Comparison of ENCODE assay signal across 14 cellular contexts in the genomic region with DNA sequence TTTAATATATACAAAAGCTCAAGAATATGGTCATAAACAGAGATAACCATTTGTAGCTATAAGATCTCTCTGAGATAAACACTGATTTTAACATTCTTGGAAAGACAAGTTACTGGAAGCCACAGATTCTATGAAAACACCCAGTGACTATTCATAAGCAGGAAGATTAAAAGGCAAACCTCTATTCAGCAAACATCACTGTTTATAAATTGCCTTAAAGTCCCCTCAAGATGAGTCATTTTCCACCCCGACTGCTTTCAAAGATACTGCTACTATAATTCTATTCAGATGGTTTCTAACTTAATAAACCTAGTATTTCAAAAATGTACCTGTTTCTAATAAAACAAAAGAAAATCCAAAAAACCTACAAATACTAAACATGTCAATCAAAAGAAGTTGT. TPM values are rescaled to one million over a fixed set of nuclear protein-coding genes. Genes with fewer than 3 reads are reported as not detected.
DNase-seq lines count a peak whose midpoint lies in the region; ATAC-seq and TF ChIP-seq lines count a peak whose summit lies in the region.
"Had no signal": no experiment of that assay in that cellular context is flagged by ENCODE, and none has a peak within 500 bp of the region (broad histone marks: within the 10 kb centered on the region; RNA-seq: fewer than 3 reads in every experiment).

No MANE protein-coding gene starts in this region.

- H3K36me3 Mint-ChIP-seq in WTC11 = peaks cover 38% of the 10 kb centered on the region

- peaks cover 53% of the 10 kb centered on the region for H4K20me1 ChIP-seq in osteoblast (ENCODE audit: insufficient read depth, low read length)

- no peak for TF ChIP-seq POLR2A in sigmoid colon (IDR thresholded peaks at IDR 0.05)

- no peak overlapping the region for H3K9ac ChIP-seq in endocrine pancreas (ENCODE audit: control insufficient read depth, insufficient read depth, low read length)

- DNase-seq in activated CD4-positive, CD25-positive, alpha-beta regulatory T cell (lab: John Stamatoyannopoulos, UW) = no peak
- DNase-seq in NCI-H226 (peak; percentile 6), osteoblast (ENCODE audit: insufficient read length, low spot score, missing footprints) (peak; percentile 85), sigmoid colon (no peak), WTC11 (ENCODE audit: low spot score) (no peak), SHP77 treated with DMSO at 0.1 percent for 48 hours (lab: John Stamatoyannopoulos, UW) (no peak)
- DNase-seq: MM.1S, pancreas, trophoblast cell had no signal

- H3K27ac ChIP-seq in osteoblast (ENCODE audit: low read depth, low read length) = no peak overlapping the region
- no peak overlapping the region for H3K27ac ChIP-seq in sigmoid colon
- H3K27ac ChIP-seq: HL-60, pancreas had no signal

- intact Hi-C loops in sigmoid colon (cut with DNase I) = no loop called here

- no peaks in the 10 kb centered on the region for H3K27me3 ChIP-seq in endocrine pancreas (ENCODE audit: control insufficient read depth, insufficient read depth, low read length)
- no peaks in the 10 kb centered on the region for H3K27me3 ChIP-seq in osteoblast (ENCODE audit: insufficient read depth, low read length)
- H3K27me3 ChIP-seq in sigmoid colon = no peaks in the 10 kb centered on the region
- H3K27me3 ChIP-seq: pancreas had no signal

- TF ChIP-seq CTCF in osteoblast (IDR thresholded peaks at IDR 0.05; ENCODE audit: extremely low read depth, low read depth, low read length) = no peak
- no peak for TF ChIP-seq CTCF in sigmoid colon (IDR thresholded peaks at IDR 0.05)
- no peak for TF ChIP-seq CTCF in WTC11 (IDR thresholded peaks at IDR 0.05)

- H3K4me3 ChIP-seq in endocrine pancreas (ENCODE audit: control insufficient read depth, insufficient read depth, low read length) (peak overlapping the region; percentile 4), osteoblast (ENCODE audit: insufficient read depth, low read length) (no peak overlapping the region), sigmoid colon (no peak overlapping the region)
- H3K4me3 ChIP-seq: pancreas had no signal

- H3K36me3 ChIP-seq in endocrine pancreas (ENCODE audit: control insufficient read depth, insufficient read depth, low read length) (no peaks in the 10 kb centered on the region), osteoblast (ENCODE audit: insufficient read depth, low read length) (peaks cover 11% of the 10 kb centered on the region), sigmoid colon (peaks cover 0 to 19% (median 2%) of the 10 kb centered on the region in 4 donors)
- H3K36me3 ChIP-seq: pancreas had no signal

- POLR2A ChIA-PET in WTC11 (lab: Charles Lee) = no interaction called here

- ATAC-seq in activated CD4-positive, CD25-positive, alpha-beta regulatory T cell treated with anti-CD3 and anti-CD28 coated beads, Interleukin-2, amount 50 U/mL, for 24 hours = peak; percentile 77 to 93
- ATAC-seq in WTC11 = no peak

- peaks cover 16% of the 10 kb centered on the region for H3K4me1 ChIP-seq in endocrine pancreas (ENCODE audit: control insufficient read depth, insufficient read depth, low read length)
- peaks cover 11% of the 10 kb centered on the region for H3K4me1 ChIP-seq in osteoblast (ENCODE audit: insufficient read depth, low read length)
- peaks cover 0 to 40% (median 20%) of the 10 kb centered on the region in 4 donors for H3K4me1 ChIP-seq in sigmoid colon

- H3K9me3 ChIP-seq in endocrine pancreas (ENCODE audit: control insufficient read depth, low read length) (no peaks in the 10 kb centered on the region), osteoblast (ENCODE audit: low read depth, low read length) (no peaks in the 10 kb centered on the region), sigmoid colon (no peaks in the 10 kb centered on the region)
- H3K9me3 ChIP-seq: pancreas had no signal

- no peak overlapping the region for H3K4me2 ChIP-seq in osteoblast (ENCODE audit: insufficient read depth, low read length)

- TF ChIP-seq EP300 in sigmoid colon (IDR thresholded peaks at IDR 0.05) = no peak

- H3K9me3 Mint-ChIP-seq in WTC11 = no peaks in the 10 kb centered on the region
- H3K9me3 Mint-ChIP-seq: central memory CD8-positive, alpha-beta T cell had no signal

- H3K79me2 ChIP-seq in osteoblast (ENCODE audit: insufficient read depth, low read length) = peaks cover 90% of the 10 kb centered on the region

- H3K4me3 Mint-ChIP-seq in WTC11 = no peak overlapping the region
- H3K4me3 Mint-ChIP-seq: central memory CD8-positive, alpha-beta T cell; mesothelial cell of epicardium had no signal

- no peaks in the 10 kb centered on the region for H3K27me3 Mint-ChIP-seq in WTC11 (ENCODE audit: low read depth)
- H3K27me3 Mint-ChIP-seq: central memory CD8-positive, alpha-beta T cell had no signal

- CTCF ChIA-PET in WTC11 (lab: Charles Lee) = no interaction called here

- H3K27ac Mint-ChIP-seq in WTC11 = no peak overlapping the region
- H3K27ac Mint-ChIP-seq: mesothelial cell of epicardium had no signal

- no peak overlapping the region for H2AFZ ChIP-seq in osteoblast (ENCODE audit: low read length)

- H3K4me1 Mint-ChIP-seq in WTC11 = peaks cover 34% of the 10 kb centered on the region

- WGBS in sigmoid colon, 2 donors = 29 to 33% methylated on average over 1 of the region's 1 CpG

TF ChIP-seq in WTC11, 78 proteins besides CTCF, POLR2A, EP300 and RAD21 (continues in another document):
- TF ChIP-seq ZBTB21 (CRISPR knock-in tag; IDR thresholded peaks at IDR 0.05; ENCODE audit: borderline replicate concordance) (no peak), HMGA2 (CRISPR knock-in tag; IDR thresholded peaks at IDR 0.05) (no peak), MXD4 (CRISPR knock-in tag; IDR thresholded peaks at IDR 0.05; ENCODE audit: borderline replicate concordance) (no peak), NFYB (CRISPR knock-in tag; conservative IDR thresholded peaks at IDR 0.05; ENCODE audit: low read depth) (no peak), ZNF219 (CRISPR knock-in tag; IDR thresholded peaks at IDR 0.05; ENCODE audit: borderline replicate concordance) (no peak)
- TF ChIP-seq, protein P1, sequence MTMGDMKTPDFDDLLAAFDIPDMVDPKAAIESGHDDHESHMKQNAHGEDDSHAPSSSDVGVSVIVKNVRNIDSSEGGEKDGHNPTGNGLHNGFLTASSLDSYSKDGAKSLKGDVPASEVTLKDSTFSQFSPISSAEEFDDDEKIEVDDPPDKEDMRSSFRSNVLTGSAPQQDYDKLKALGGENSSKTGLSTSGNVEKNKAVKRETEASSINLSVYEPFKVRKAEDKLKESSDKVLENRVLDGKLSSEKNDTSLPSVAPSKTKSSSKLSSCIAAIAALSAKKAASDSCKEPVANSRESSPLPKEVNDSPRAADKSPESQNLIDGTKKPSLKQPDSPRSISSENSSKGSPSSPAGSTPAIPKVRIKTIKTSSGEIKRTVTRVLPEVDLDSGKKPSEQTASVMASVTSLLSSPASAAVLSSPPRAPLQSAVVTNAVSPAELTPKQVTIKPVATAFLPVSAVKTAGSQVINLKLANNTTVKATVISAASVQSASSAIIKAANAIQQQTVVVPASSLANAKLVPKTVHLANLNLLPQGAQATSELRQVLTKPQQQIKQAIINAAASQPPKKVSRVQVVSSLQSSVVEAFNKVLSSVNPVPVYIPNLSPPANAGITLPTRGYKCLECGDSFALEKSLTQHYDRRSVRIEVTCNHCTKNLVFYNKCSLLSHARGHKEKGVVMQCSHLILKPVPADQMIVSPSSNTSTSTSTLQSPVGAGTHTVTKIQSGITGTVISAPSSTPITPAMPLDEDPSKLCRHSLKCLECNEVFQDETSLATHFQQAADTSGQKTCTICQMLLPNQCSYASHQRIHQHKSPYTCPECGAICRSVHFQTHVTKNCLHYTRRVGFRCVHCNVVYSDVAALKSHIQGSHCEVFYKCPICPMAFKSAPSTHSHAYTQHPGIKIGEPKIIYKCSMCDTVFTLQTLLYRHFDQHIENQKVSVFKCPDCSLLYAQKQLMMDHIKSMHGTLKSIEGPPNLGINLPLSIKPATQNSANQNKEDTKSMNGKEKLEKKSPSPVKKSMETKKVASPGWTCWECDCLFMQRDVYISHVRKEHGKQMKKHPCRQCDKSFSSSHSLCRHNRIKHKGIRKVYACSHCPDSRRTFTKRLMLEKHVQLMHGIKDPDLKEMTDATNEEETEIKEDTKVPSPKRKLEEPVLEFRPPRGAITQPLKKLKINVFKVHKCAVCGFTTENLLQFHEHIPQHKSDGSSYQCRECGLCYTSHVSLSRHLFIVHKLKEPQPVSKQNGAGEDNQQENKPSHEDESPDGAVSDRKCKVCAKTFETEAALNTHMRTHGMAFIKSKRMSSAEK (CRISPR knock-in tag; IDR thresholded peaks at IDR 0.05; ENCODE audit: borderline replicate concordance) = no peak
- TF ChIP-seq, protein P2, sequence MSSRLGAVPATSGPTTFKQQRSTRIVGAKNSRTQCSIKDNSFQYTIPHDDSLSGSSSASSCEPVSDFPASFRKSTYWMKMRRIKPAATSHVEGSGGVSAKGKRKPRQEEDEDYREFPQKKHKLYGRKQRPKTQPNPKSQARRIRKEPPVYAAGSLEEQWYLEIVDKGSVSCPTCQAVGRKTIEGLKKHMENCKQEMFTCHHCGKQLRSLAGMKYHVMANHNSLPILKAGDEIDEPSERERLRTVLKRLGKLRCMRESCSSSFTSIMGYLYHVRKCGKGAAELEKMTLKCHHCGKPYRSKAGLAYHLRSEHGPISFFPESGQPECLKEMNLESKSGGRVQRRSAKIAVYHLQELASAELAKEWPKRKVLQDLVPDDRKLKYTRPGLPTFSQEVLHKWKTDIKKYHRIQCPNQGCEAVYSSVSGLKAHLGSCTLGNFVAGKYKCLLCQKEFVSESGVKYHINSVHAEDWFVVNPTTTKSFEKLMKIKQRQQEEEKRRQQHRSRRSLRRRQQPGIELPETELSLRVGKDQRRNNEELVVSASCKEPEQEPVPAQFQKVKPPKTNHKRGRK (CRISPR knock-in tag; IDR thresholded peaks at IDR 0.05; ENCODE audit: borderline replicate concordance) = no peak
- TF ChIP-seq, protein P3, sequence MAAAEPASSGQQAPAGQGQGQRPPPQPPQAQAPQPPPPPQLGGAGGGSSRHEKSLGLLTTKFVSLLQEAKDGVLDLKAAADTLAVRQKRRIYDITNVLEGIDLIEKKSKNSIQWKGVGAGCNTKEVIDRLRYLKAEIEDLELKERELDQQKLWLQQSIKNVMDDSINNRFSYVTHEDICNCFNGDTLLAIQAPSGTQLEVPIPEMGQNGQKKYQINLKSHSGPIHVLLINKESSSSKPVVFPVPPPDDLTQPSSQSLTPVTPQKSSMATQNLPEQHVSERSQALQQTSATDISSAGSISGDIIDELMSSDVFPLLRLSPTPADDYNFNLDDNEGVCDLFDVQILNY (CRISPR knock-in tag; IDR thresholded peaks at IDR 0.05) = no peak
- TF ChIP-seq, protein P4, sequence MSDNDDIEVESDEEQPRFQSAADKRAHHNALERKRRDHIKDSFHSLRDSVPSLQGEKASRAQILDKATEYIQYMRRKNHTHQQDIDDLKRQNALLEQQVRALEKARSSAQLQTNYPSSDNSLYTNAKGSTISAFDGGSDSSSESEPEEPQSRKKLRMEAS (CRISPR knock-in tag; IDR thresholded peaks at IDR 0.05) = no peak

RNA-seq across cellular contexts. Expression of a gene that starts 21.0 kb away (rescaled TPM):
- total RNA-seq in osteoblast (118 and 124 TPM in 2 replicates), sigmoid colon (100 to 1,000 TPM; 104 to 115 (median 108) TPM), WTC11 (2021) (107 to 116 TPM (median 113 TPM) in 3 replicates)
- 10 to 100 TPM; 18.5 to 64.8 (median 25.2) TPM for polyA plus RNA-seq in sigmoid colon

RNA-seq across cellular contexts. Expression of a gene that starts 52.0 kb away (rescaled TPM):
- total RNA-seq in osteoblast (under 0.01 and 0.36 TPM in 2 replicates), sigmoid colon (1 to 10 TPM in 1 of 4 donors, under 1 TPM in 3; 0.14 to 2.2 (median 0.26) TPM), WTC11 (2021) (9.1 to 9.2 TPM (median 9.1 TPM) in 3 replicates)
- under 1 TPM in 1 of 3 donors, not detected in 2; 0.36 TPM for polyA plus RNA-seq in sigmoid colon

Comparison
In these comparisons a context has a peak if more than half of its experiments do, and no peak if none do; other contexts are left out.
1. DNase-seq: peak in NCI-H226 (single experiment) and osteoblast (single experiment); none in activated CD4-positive, CD25-positive, alpha-beta regulatory T cell (0 of 4), sigmoid colon (single experiment), WTC11 (single experiment) and SHP77 treated with DMSO at 0.1 percent for 48 hours (single experiment).